In the genomic region with DNA sequence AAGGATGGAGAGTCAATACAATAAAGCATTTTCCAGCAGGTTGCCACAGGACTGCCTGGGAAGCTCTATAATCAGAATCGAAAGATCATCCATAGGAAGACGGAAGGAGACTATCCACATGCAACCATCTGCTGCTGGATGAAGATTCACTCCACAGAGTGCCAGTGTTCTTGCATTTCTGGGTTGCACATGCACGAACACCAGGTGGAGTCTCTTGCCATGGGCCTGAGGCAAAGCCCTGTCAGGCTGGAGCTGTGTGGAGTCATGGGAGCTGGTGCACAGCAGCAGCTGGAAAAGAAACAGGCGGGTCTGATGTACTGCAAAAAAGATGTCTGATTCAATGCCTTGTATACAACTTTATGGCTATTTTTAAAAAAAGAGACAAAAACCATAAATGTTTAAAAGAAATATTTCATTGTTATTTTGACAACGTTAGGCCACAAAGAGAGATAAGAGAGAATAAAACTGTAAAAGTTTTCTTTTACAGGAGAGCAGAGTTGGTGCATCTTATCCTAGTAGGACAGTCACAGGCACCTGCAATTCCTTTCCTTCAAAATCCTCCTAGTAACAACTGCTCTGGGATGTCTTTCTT, we compare ENCODE assay signal across 9 cellular contexts. TPM values are rescaled to one million over a fixed set of nuclear protein-coding genes. Genes with fewer than 3 reads are reported as not detected.
DNase-seq lines count a peak whose midpoint lies in the region.
"Had no signal": no experiment of that assay in that cellular context is flagged by ENCODE, and none has a peak within 500 bp of the region (broad histone marks: within the 10 kb centered on the region; RNA-seq: fewer than 3 reads in every experiment).

No MANE protein-coding gene starts in this region.

- intact Hi-C loops in posterior cingulate gyrus (cut with DNase I), result no loop called here

- CTCF ChIA-PET in CD8-positive, alpha-beta memory T cell (lab: Charles Lee), result no interaction called here

- no peaks in the 10 kb centered on the region for H3K36me3 ChIP-seq in CD8-positive, alpha-beta memory T cell (ENCODE audit: insufficient read depth, low read length)

- H3K9me3 ChIP-seq in CD8-positive, alpha-beta memory T cell (ENCODE audit: low read length), result no peaks in the 10 kb centered on the region

- no peak overlapping the region for H3K4me3 Mint-ChIP-seq in CD8-positive, alpha-beta memory T cell
- H3K4me3 Mint-ChIP-seq: activated naive CD4-positive, alpha-beta T cell treated with anti-CD3 and anti-CD28 coated beads for 36 hours had no signal

- DNase-seq in GM03348 (ENCODE audit: low spot score) (peak; percentile 36), NCI-H526 treated with DMSO at 0.1 percent for 48 hours (lab: John Stamatoyannopoulos, UW) (peak; percentile 86), fibroblast of peridontal ligament (ENCODE audit: extremely low read depth) (peak; percentile 24), posterior cingulate gyrus (peak; percentile 25 to 90 (median 44)), cerebellar cortex (ENCODE audit: low spot score) (no peak)
- no peak for DNase-seq in CD8-positive, alpha-beta memory T cell
- no peak for DNase-seq in effector CD8-positive, alpha-beta T cell (lab: John Stamatoyannopoulos, UW)
- DNase-seq in activated naive CD4-positive, alpha-beta T cell treated with Interleukin-2 at 50 U/mL for 16 hours, result no peak
- DNase-seq: activated naive CD4-positive, alpha-beta T cell treated with anti-CD3 and anti-CD28 coated beads for 36 hours had no signal

- H3K4me1 ChIP-seq in CD8-positive, alpha-beta memory T cell (ENCODE audit: insufficient read depth, low read length), result no peaks in the 10 kb centered on the region

- no peak overlapping the region for H3K27ac Mint-ChIP-seq in CD8-positive, alpha-beta memory T cell
- H3K27ac Mint-ChIP-seq: activated naive CD4-positive, alpha-beta T cell treated with anti-CD3 and anti-CD28 coated beads for 36 hours had no signal

- H3K4me3 ChIP-seq in CD8-positive, alpha-beta memory T cell (ENCODE audit: low read length), result no peak overlapping the region

- H3K9me3 Mint-ChIP-seq in CD8-positive, alpha-beta memory T cell, result peaks cover 1 to 10% (median 5%) of the 10 kb centered on the region in 5 donors
- H3K9me3 Mint-ChIP-seq: activated naive CD4-positive, alpha-beta T cell treated with anti-CD3 and anti-CD28 coated beads for 36 hours had no signal

- POLR2A ChIA-PET in CD8-positive, alpha-beta memory T cell (lab: Charles Lee), result no interaction called here

- no peaks in the 10 kb centered on the region for H3K27me3 ChIP-seq in CD8-positive, alpha-beta memory T cell (ENCODE audit: insufficient read depth, low read length, poor library complexity, severe bottlenecking)

- H3K4me1 Mint-ChIP-seq in CD8-positive, alpha-beta memory T cell, result no peaks in the 10 kb centered on the region

- H3K27ac ChIP-seq in CD8-positive, alpha-beta memory T cell (ENCODE audit: low read depth, low read length), result no peak overlapping the region

- no peaks in the 10 kb centered on the region for H3K36me3 Mint-ChIP-seq in CD8-positive, alpha-beta memory T cell

- no peaks in the 10 kb centered on the region for H3K27me3 Mint-ChIP-seq in CD8-positive, alpha-beta memory T cell

RNA-seq across cellular contexts. Expression of gene FAT3, which starts 12.9 kb away (rescaled TPM):
- not detected for total RNA-seq in CD8-positive, alpha-beta memory T cell
- not detected for polyA plus RNA-seq in CD8-positive, alpha-beta memory T cell
- total RNA-seq: activated naive CD4-positive, alpha-beta T cell treated with anti-CD3 and anti-CD28 coated beads for 36 hours had no signal

Comparison
In these comparisons a context has a peak if more than half of its experiments do, and no peak if none do; other contexts are left out.
1. DNase-seq: peak in GM03348 (single experiment), NCI-H526 treated with DMSO at 0.1 percent for 48 hours (single experiment), fibroblast of peridontal ligament (single experiment) and posterior cingulate gyrus (10 of 10); none in CD8-positive, alpha-beta memory T cell (0 of 5), effector CD8-positive, alpha-beta T cell (single experiment), cerebellar cortex (single experiment) and activated naive CD4-positive, alpha-beta T cell treated with Interleukin-2 at 50 U/mL for 16 hours (single experiment).